Comparison of ENCODE assay signal across 8 cellular contexts in genomic region chr18:49178736-49179135, GRCh38.
A peak's percentile ranks its signal among the peaks of the same experiment; 100 is the strongest.
DNase-seq lines count a peak whose midpoint lies in the region; ATAC-seq and TF ChIP-seq lines count a peak whose summit lies in the region.

No MANE protein-coding gene starts in this region.

- H3K36me3 ChIP-seq in OCI-LY7 (ENCODE audit: insufficient read depth, low read length) (no peaks in the 10 kb centered on the region), spleen (no peaks in the 10 kb centered on the region)
- no peaks in the 10 kb centered on the region for H3K36me3 ChIP-seq in CD8-positive, alpha-beta memory T cell (ENCODE audit: insufficient read depth, low read length)

- no peak overlapping the region for H3K27ac Mint-ChIP-seq in CD8-positive, alpha-beta memory T cell

- 58 to 70% (median 67%) methylated on average over 3 of the region's 3 CpGs for WGBS in spleen, 5 donors

- no peaks in the 10 kb centered on the region for H3K27me3 ChIP-seq in spleen (replicated peaks in 1 of 7)
- H3K27me3 ChIP-seq in CD8-positive, alpha-beta memory T cell (ENCODE audit: insufficient read depth, low read length, poor library complexity, severe bottlenecking), result no peaks in the 10 kb centered on the region

- DNase-seq in NCI-H2196 (lab: John Stamatoyannopoulos, UW; ENCODE audit: unreplicated experiment) (peak; percentile 15), NCI-H2196 treated with DMSO at 0.1 percent for 48 hours (lab: John Stamatoyannopoulos, UW; ENCODE audit: unreplicated experiment) (no peak), OCI-LY7 (ENCODE audit: low spot score) (peak; percentile 13), fibroblast of pulmonary artery (ENCODE audit: low read depth) (peak; percentile 52), spleen (no peak)
- no peak for DNase-seq in CD8-positive, alpha-beta memory T cell

- H3K9me3 Mint-ChIP-seq in CD8-positive, alpha-beta memory T cell, result no peaks in the 10 kb centered on the region

- H3K4me1 Mint-ChIP-seq in CD8-positive, alpha-beta memory T cell, result peaks cover 10 to 12% (median 11%) of the 10 kb centered on the region in 3 donors

- H2AFZ ChIP-seq in OCI-LY7 (ENCODE audit: low read length), result no peak overlapping the region

- no peak overlapping the region for H3K27ac ChIP-seq in OCI-LY7 (ENCODE audit: low read depth, low read length, poor library complexity, severe bottlenecking)
- no peak overlapping the region for H3K27ac ChIP-seq in spleen
- no peak overlapping the region for H3K27ac ChIP-seq in CD8-positive, alpha-beta memory T cell (ENCODE audit: low read depth, low read length)

- ATAC-seq in GM18502 (IDR thresholded peaks at IDR 0.05; ENCODE audit: poor library complexity, unreplicated experiment), result no peak
- no peak for ATAC-seq in GM21717 (IDR thresholded peaks at IDR 0.05; ENCODE audit: unreplicated experiment)

- no TSS peak for BruUV-seq in OCI-LY7 (replicated peaks; lab: Mats Ljungman, UMichigan)

- H3K4me2 ChIP-seq in OCI-LY7 (ENCODE audit: low read length), result no peak overlapping the region

- no peak for TF ChIP-seq POLR2A in spleen (IDR thresholded peaks at IDR 0.05)

- H3K9me3 ChIP-seq in OCI-LY7 (ENCODE audit: low read length) (no peaks in the 10 kb centered on the region), spleen (no peaks in the 10 kb centered on the region)
- H3K9me3 ChIP-seq in CD8-positive, alpha-beta memory T cell (ENCODE audit: low read length), result no peaks in the 10 kb centered on the region

- TF ChIP-seq CTCF in OCI-LY7 (conservative IDR thresholded peaks at IDR 0.05; ENCODE audit: low read length) (peak; percentile 69), fibroblast of pulmonary artery (IDR thresholded peaks at IDR 0.05; ENCODE audit: low read length, missing control alignments) (peak; percentile 68), spleen (IDR thresholded peaks at IDR 0.05 in 8 of 11, conservative IDR thresholded peaks at IDR 0.05 in 3 of 11) (peak in 6 of 11 experiments; percentile 31 to 46 (median 43))

- no peak overlapping the region for H3K4me3 ChIP-seq in OCI-LY7 (ENCODE audit: low read depth, low read length, poor library complexity, severe bottlenecking)
- H3K4me3 ChIP-seq in fibroblast of pulmonary artery (replicated peaks; ENCODE audit: low read depth, low read length), result no peak overlapping the region
- H3K4me3 ChIP-seq in spleen, result no peak overlapping the region
- H3K4me3 ChIP-seq in CD8-positive, alpha-beta memory T cell (ENCODE audit: low read length), result no peak overlapping the region

- POLR2A ChIA-PET in OCI-LY7 (lab: Charles Lee), result interaction anchor here (0.6 kb wide), 1 partner anchor 308 kb away, joined by 3 read pairs; the partner anchor contains the start of gene C18orf32
- POLR2A ChIA-PET in CD8-positive, alpha-beta memory T cell (lab: Charles Lee), result interaction anchor here (0.6 kb wide), 1 partner anchor 109 kb away, joined by 5 read pairs; no protein-coding TSS in a partner anchor

- no peaks in the 10 kb centered on the region for H3K79me2 ChIP-seq in OCI-LY7 (ENCODE audit: insufficient read depth, low read depth, low read length)

- no peaks in the 10 kb centered on the region for H3K9me2 ChIP-seq in OCI-LY7 (ENCODE audit: insufficient read depth, low read length)

- no peaks in the 10 kb centered on the region for H3K27me3 Mint-ChIP-seq in CD8-positive, alpha-beta memory T cell

- H4K20me1 ChIP-seq in OCI-LY7 (ENCODE audit: insufficient read depth, low read length), result no peaks in the 10 kb centered on the region

- no peak overlapping the region for H3K4me3 Mint-ChIP-seq in CD8-positive, alpha-beta memory T cell

- H3K36me3 Mint-ChIP-seq in CD8-positive, alpha-beta memory T cell, result no peaks in the 10 kb centered on the region

- CTCF ChIA-PET in OCI-LY7 (lab: Charles Lee; ENCODE audit: unreplicated experiment), result no interaction called here
- CTCF ChIA-PET in CD8-positive, alpha-beta memory T cell (lab: Charles Lee), result interaction anchor here (0.6 to 1.4 kb wide), 2 partner anchors 137 to 504 kb away, joined by 3 read pairs; no protein-coding TSS in a partner anchor

- H3K4me1 ChIP-seq in OCI-LY7 (ENCODE audit: insufficient read depth, low read length, poor library complexity, severe bottlenecking) (peaks cover 46% of the 10 kb centered on the region), spleen (peaks cover 0 to 47% (median 23%) of the 10 kb centered on the region in 6 donors)
- no peaks in the 10 kb centered on the region for H3K4me1 ChIP-seq in CD8-positive, alpha-beta memory T cell (ENCODE audit: insufficient read depth, low read length)

- intact Hi-C loops in OCI-LY7 (cut with micrococcal nuclease; ENCODE audit: unreplicated experiment), result loop anchor here (1.0 to 10.0 kb wide), 3 partner anchors 124 to 504 kb away; no protein-coding TSS in a partner anchor
- intact Hi-C loops in spleen (cut with DNase I; ENCODE audit: low total_unique reads), result loop anchor here (10.0 kb wide), 2 partner anchors 404 to 504 kb away; no protein-coding TSS in a partner anchor

Comparison
In these comparisons a context has a peak if more than half of its experiments do, and no peak if none do; other contexts are left out.
1. DNase-seq: peak in NCI-H2196 (single experiment), OCI-LY7 (single experiment) and fibroblast of pulmonary artery (single experiment); none in NCI-H2196 treated with DMSO at 0.1 percent for 48 hours (single experiment), spleen (single experiment) and CD8-positive, alpha-beta memory T cell (0 of 5).
2. Peak in every context shown above with its lines, with median percentiles within 50 percentile points of each other: CTCF ChIP-seq.